In genomic region chr20:57683876-57684275, GRCh38 we compare ENCODE assay signal across 22 cellular contexts. TPM values are rescaled to one million over a fixed set of nuclear protein-coding genes. Genes with fewer than 3 reads are reported as not detected.
DNase-seq lines count a peak whose midpoint lies in the region; ATAC-seq, FAIRE-seq and TF ChIP-seq lines count a peak whose summit lies in the region.
"Had no signal": no experiment of that assay in that cellular context is flagged by ENCODE, and none has a peak within 500 bp of the region (broad histone marks: within the 10 kb centered on the region; RNA-seq: fewer than 3 reads in every experiment).

No MANE protein-coding gene starts in this region.

- no peak for TF ChIP-seq POLR2A in H1 (IDR thresholded peaks at IDR 0.05; ENCODE audit: control extremely low read depth in 1 of 2, low read depth in 2 of 2, low read length in 2 of 2)

- peak overlapping the region in 3 of 10 experiments; percentile 42 to 52 (median 47); a peak in 4 of 20 replicates for H3K4me3 ChIP-seq in BLaER1 treated with 17β-estradiol and CSF1 and Interleukin-3, amounts not matched to agents 10 nM and 100 nM
- H3K4me3 ChIP-seq in H1 (ENCODE audit: extremely low read depth in 1 of 4, insufficient read depth in 2 of 4, low read depth in 3 of 4, low read length in 4 of 4) (peak overlapping the region in 1 of 4 experiments; percentile 38; a peak in 2 of 8 replicates), neuronal stem cell (ENCODE audit: low read length in 2 of 2) (no peak overlapping the region)
- H3K4me3 ChIP-seq: GM23248, left ventricle myocardium inferior, suprapubic skin had no signal

- H2AFZ ChIP-seq in H1 (ENCODE audit: low read length) = no peak overlapping the region
- peak overlapping the region; percentile 15 for H2AFZ ChIP-seq in neuronal stem cell (ENCODE audit: low read length)
- H2AFZ ChIP-seq: GM23248 had no signal

- no peaks in the 10 kb centered on the region for H3K9me3 Mint-ChIP-seq in natural killer cell
- no peaks in the 10 kb centered on the region for H3K9me3 Mint-ChIP-seq in activated naive CD8-positive, alpha-beta T cell treated with anti-CD3 and anti-CD28 coated beads, Interleukin-2, amount 50 U/mL, for 24 hours
- H3K9me3 Mint-ChIP-seq: activated CD4-positive, alpha-beta T cell treated with anti-CD3 and anti-CD28 coated beads, Interleukin-2, amount 10 ng/mL, durations not matched to agents 24 days and 14 days; activated naive CD8-positive, alpha-beta T cell treated with anti-CD3 and anti-CD28 coated beads for 36 hours; activated T-helper 2 cell treated with anti-CD3 and anti-CD28 coated beads, Interferon-gamma antibody, Interleukin-2, Interleukin-4, amounts not matched to agents 10 μg/mL and 5 μg/mL and 100 μg/mL, durations not matched to agents 14 hours and 24 hours and 36 hours had no signal

- H3K4me1 Mint-ChIP-seq in natural killer cell = peaks cover 19 to 31% of the 10 kb centered on the region in 2 donors
- peaks cover 44% of the 10 kb centered on the region for H3K4me1 Mint-ChIP-seq in activated naive CD8-positive, alpha-beta T cell treated with anti-CD3 and anti-CD28 coated beads, Interleukin-2, amount 50 U/mL, for 24 hours

- H4K91ac ChIP-seq in H1 (replicated peaks; ENCODE audit: insufficient read length, low read length) (no peak overlapping the region), neuronal stem cell (ENCODE audit: low read depth, low read length, poor library complexity) (no peak overlapping the region)

- H2BK12ac ChIP-seq in H1 (ENCODE audit: low read depth, low read length) (no peak overlapping the region), neuronal stem cell (ENCODE audit: low read length) (no peak overlapping the region)

- H2BK15ac ChIP-seq in H1 (ENCODE audit: low read length) (no peak overlapping the region), neuronal stem cell (ENCODE audit: low read length) (no peak overlapping the region)

- H2BK120ac ChIP-seq in H1 (replicated peaks; ENCODE audit: low read depth, low read length) = no peak overlapping the region
- H2BK120ac ChIP-seq in neuronal stem cell (ENCODE audit: low read depth, low read length) = no peak overlapping the region

- H3K23ac ChIP-seq in H1 (ENCODE audit: insufficient read length) = no peak overlapping the region
- H3K23ac ChIP-seq in neuronal stem cell (ENCODE audit: low read depth, low read length, poor library complexity) = no peak overlapping the region

- H3K4me3 Mint-ChIP-seq in natural killer cell = no peak overlapping the region
- no peak overlapping the region for H3K4me3 Mint-ChIP-seq in activated naive CD8-positive, alpha-beta T cell treated with anti-CD3 and anti-CD28 coated beads, Interleukin-2, amount 50 U/mL, for 24 hours
- H3K4me3 Mint-ChIP-seq: activated CD4-positive, alpha-beta T cell treated with anti-CD3 and anti-CD28 coated beads, Interleukin-2, amount 10 ng/mL, durations not matched to agents 24 days and 14 days; activated naive CD8-positive, alpha-beta T cell treated with anti-CD3 and anti-CD28 coated beads for 36 hours had no signal

- ATAC-seq in HG03342 (IDR thresholded peaks at IDR 0.05; ENCODE audit: unreplicated experiment) (no peak), HG02938 (IDR thresholded peaks at IDR 0.05; ENCODE audit: unreplicated experiment) (no peak), natural killer cell (no peak)
- no peak for ATAC-seq in activated naive CD8-positive, alpha-beta T cell treated with anti-CD3 and anti-CD28 coated beads, Interleukin-2, amount 50 U/mL, for 24 hours

- TF ChIP-seq RAD21 in H1 (IDR thresholded peaks at IDR 0.05 in 1 of 2, conservative IDR thresholded peaks at IDR 0.05 in 1 of 2; ENCODE audit: low read depth in 2 of 2, low read length in 2 of 2) = no peak

- no peak for TF ChIP-seq EP300 in H1 (IDR thresholded peaks at IDR 0.05; ENCODE audit: borderline replicate concordance in 1 of 2, low read depth in 2 of 2, low read length in 2 of 2)

- H3K27me3 ChIP-seq in BLaER1 treated with 17β-estradiol and CSF1 and Interleukin-3, amounts not matched to agents 10 nM and 100 nM = peaks cover 0 to 100% (median 0%) of the 10 kb centered on the region in 11 experiments; a peak in 8 of 22 replicates
- H3K27me3 ChIP-seq in H1 (replicated peaks in 1 of 4; ENCODE audit: control insufficient read depth in 3 of 4, extremely low read depth in 1 of 4, insufficient read depth in 3 of 4, low read length in 3 of 4) (no peaks in the 10 kb centered on the region), neuronal stem cell (ENCODE audit: control insufficient read depth in 3 of 3, insufficient read depth in 3 of 3, low read depth in 1 of 3, low read length in 3 of 3) (peaks cover 0 to 11% (median 2%) of the 10 kb centered on the region in 3 experiments)
- H3K27me3 ChIP-seq: suprapubic skin had no signal

- 45% methylated on average over 12 of the region's 12 CpGs; no CpG with 5 or more reads in 1 of the 2 experiments for WGBS in H1 (ENCODE audit: extremely low coverage in 1 of 2, insufficient coverage in 1 of 2, insufficient read length in 1 of 2, insufficient replicate concordance in 2 of 2, low coverage in 1 of 2, low lambda C conversion rate in 2 of 2, missing lambda C conversion rate in 1 of 2), 2 experiments
- no CpG with 5 or more reads among the region's 12 CpGs for WGBS in neuronal stem cell (ENCODE audit: extremely low coverage in 2 of 2, insufficient read length in 2 of 2, insufficient replicate concordance in 1 of 2), 2 donors

- no peak overlapping the region for H4K5ac ChIP-seq in H1 (ENCODE audit: insufficient read length, low read depth, low read length)

- H4K8ac ChIP-seq in H1 (ENCODE audit: extremely low read depth, insufficient read depth, low read length) = no peak overlapping the region
- no peak overlapping the region for H4K8ac ChIP-seq in neuronal stem cell (ENCODE audit: low read depth, low read length)

- H3K23me2 ChIP-seq in H1 (ENCODE audit: low read depth, low read length) = no peaks in the 10 kb centered on the region

- H2AK5ac ChIP-seq in H1 (ENCODE audit: low read depth, low read length) (no peak overlapping the region; the same call in 1 of the 2 replicates), neuronal stem cell (ENCODE audit: low read depth, low read length) (no peak overlapping the region)

- no peak overlapping the region; the same call in 1 of the 2 replicates for H3K18ac ChIP-seq in H1 (ENCODE audit: extremely low read depth, low read length)
- H3K18ac ChIP-seq in neuronal stem cell (ENCODE audit: low read length) = no peak overlapping the region

- peak overlapping the region; percentile 65 to 98 (median 84); a peak in 21 of 22 replicates for H3K4me2 ChIP-seq in BLaER1 treated with 17β-estradiol and CSF1 and Interleukin-3, amounts not matched to agents 10 nM and 100 nM
- H3K4me2 ChIP-seq in H1 (ENCODE audit: insufficient read depth in 1 of 2, low read depth in 2 of 2, low read length in 2 of 2) (peak overlapping the region; percentile 39 to 59), neuronal stem cell (ENCODE audit: insufficient read depth, low read length, poor library complexity, severe bottlenecking) (no peak overlapping the region)

- H3K27ac Mint-ChIP-seq in natural killer cell = no peak overlapping the region
- no peak overlapping the region for H3K27ac Mint-ChIP-seq in activated naive CD8-positive, alpha-beta T cell treated with anti-CD3 and anti-CD28 coated beads, Interleukin-2, amount 50 U/mL, for 24 hours
- H3K27ac Mint-ChIP-seq: activated CD4-positive, alpha-beta T cell treated with anti-CD3 and anti-CD28 coated beads, Interleukin-2, amount 10 ng/mL, durations not matched to agents 24 days and 14 days; activated naive CD8-positive, alpha-beta T cell treated with anti-CD3 and anti-CD28 coated beads for 36 hours; activated T-helper 2 cell treated with anti-CD3 and anti-CD28 coated beads, Interferon-gamma antibody, Interleukin-2, Interleukin-4, amounts not matched to agents 10 μg/mL and 5 μg/mL and 100 μg/mL, durations not matched to agents 14 hours and 24 hours and 36 hours had no signal

- H3K36me3 ChIP-seq in BLaER1 treated with 17β-estradiol and CSF1 and Interleukin-3, amounts not matched to agents 10 nM and 100 nM = no peaks in the 10 kb centered on the region
- no peaks in the 10 kb centered on the region for H3K36me3 ChIP-seq in H1 (ENCODE audit: control insufficient read depth in 2 of 4, insufficient read depth in 4 of 4, low read length in 3 of 4)
- H3K36me3 ChIP-seq in neuronal stem cell (replicated peaks in 1 of 2; ENCODE audit: control insufficient read depth in 2 of 2, insufficient read depth in 2 of 2, low read length in 2 of 2) = no peaks in the 10 kb centered on the region
- H3K36me3 ChIP-seq: left ventricle myocardium inferior, suprapubic skin had no signal

- H4K20me1 ChIP-seq in BLaER1 treated with 17β-estradiol and CSF1 and Interleukin-3, amounts not matched to agents 10 nM and 100 nM = peaks cover 0 to 100% (median 91%) of the 10 kb centered on the region in 11 experiments; a peak in 20 of 22 replicates
- H4K20me1 ChIP-seq in H1 (replicated peaks in 1 of 2; ENCODE audit: control insufficient read depth in 1 of 2, insufficient read depth in 2 of 2, low read length in 2 of 2) = peaks cover 12 to 18% of the 10 kb centered on the region in 2 experiments

- no peak overlapping the region for H3K4ac ChIP-seq in H1 (replicated peaks; ENCODE audit: insufficient read length, low read depth, low read length)
- no peak overlapping the region for H3K4ac ChIP-seq in neuronal stem cell (ENCODE audit: low read length)

- CTCF ChIA-PET in H1 (lab: Charles Lee; ENCODE audit: partially characterized antibody) = interaction anchor here (1.0 to 5.0 kb wide), 9 partner anchors 10 to 496 kb away, joined by 3 to 28 read pairs (median 5); no protein-coding TSS in a partner anchor

- H2BK5ac ChIP-seq in H1 (ENCODE audit: low read depth, low read length) = no peak overlapping the region
- no peak overlapping the region for H2BK5ac ChIP-seq in neuronal stem cell (ENCODE audit: low read length)

- H3K27ac ChIP-seq in BLaER1 treated with 17β-estradiol and CSF1 and Interleukin-3, amounts not matched to agents 10 nM and 100 nM = peak overlapping the region in 6 of 11 experiments; percentile 53 to 86 (median 79); a peak in 10 of 22 replicates
- H3K27ac ChIP-seq in H1 (ENCODE audit: low read depth, low read length) (no peak overlapping the region), neuronal stem cell (replicated peaks; ENCODE audit: low read length) (no peak overlapping the region)
- H3K27ac ChIP-seq: GM23248, suprapubic skin had no signal

- peak overlapping the region in 6 of 11 experiments; percentile 19 to 80 (median 70); a peak in 10 of 22 replicates for H3K9ac ChIP-seq in BLaER1 treated with 17β-estradiol and CSF1 and Interleukin-3, amounts not matched to agents 10 nM and 100 nM
- H3K9ac ChIP-seq in H1 (replicated peaks in 1 of 4; ENCODE audit: extremely low read depth in 1 of 4, low read depth in 3 of 4, low read length in 3 of 4) (no peak overlapping the region), neuronal stem cell (ENCODE audit: low read depth, low read length, poor library complexity) (no peak overlapping the region)
- H3K9ac ChIP-seq: GM23248 had no signal

- no peaks in the 10 kb centered on the region for H3K36me3 Mint-ChIP-seq in natural killer cell
- no peaks in the 10 kb centered on the region for H3K36me3 Mint-ChIP-seq in activated naive CD8-positive, alpha-beta T cell treated with anti-CD3 and anti-CD28 coated beads, Interleukin-2, amount 50 U/mL, for 24 hours (ENCODE audit: low read depth)
- H3K36me3 Mint-ChIP-seq: activated naive CD8-positive, alpha-beta T cell treated with anti-CD3 and anti-CD28 coated beads for 36 hours had no signal

- intact Hi-C loops in natural killer cell (cut with micrococcal nuclease) = no loop called here

- H3K79me2 ChIP-seq in H1 (ENCODE audit: control insufficient read depth in 1 of 2, insufficient read depth in 2 of 2, low read length in 2 of 2) = peaks cover 4 to 66% of the 10 kb centered on the region in 2 experiments; a peak in 3 of 4 replicates

- no peak for FAIRE-seq in H1 (lab: Jason Lieb, UNC)
- FAIRE-seq: colon, TTC549 had no signal

- peaks cover 6 to 21% of the 10 kb centered on the region in 2 donors for H3K27me3 Mint-ChIP-seq in natural killer cell (ENCODE audit: low read depth in 2 of 2)
- no peaks in the 10 kb centered on the region for H3K27me3 Mint-ChIP-seq in activated naive CD8-positive, alpha-beta T cell treated with anti-CD3 and anti-CD28 coated beads, Interleukin-2, amount 50 U/mL, for 24 hours
- H3K27me3 Mint-ChIP-seq: activated naive CD8-positive, alpha-beta T cell treated with anti-CD3 and anti-CD28 coated beads for 36 hours had no signal

- H3K9me3 ChIP-seq in BLaER1 treated with 17β-estradiol and CSF1 and Interleukin-3, amounts not matched to agents 10 nM and 100 nM (replicated peaks in 1 of 11) = no peaks in the 10 kb centered on the region
- H3K9me3 ChIP-seq in H1 (ENCODE audit: insufficient read depth in 2 of 2, low read depth in 1 of 2, low read length in 1 of 2) (no peaks in the 10 kb centered on the region), neuronal stem cell (replicated peaks in 1 of 2; ENCODE audit: control insufficient read depth in 2 of 2, insufficient read depth in 1 of 2, low read depth in 1 of 2, low read length in 2 of 2) (no peaks in the 10 kb centered on the region)
- H3K9me3 ChIP-seq: left ventricle myocardium inferior, suprapubic skin had no signal

- POLR2A ChIA-PET in H1 (lab: Charles Lee; ENCODE audit: partially characterized antibody) = interaction anchor here (1.4 to 2.3 kb wide), 3 partner anchors 13 to 27 kb away, joined by 4 to 9 read pairs (median 8); partner anchors contain the start of gene PMEPA1

- no peak overlapping the region for H3K14ac ChIP-seq in H1 (ENCODE audit: insufficient read length)
- H3K14ac ChIP-seq in neuronal stem cell (ENCODE audit: low read length) = no peak overlapping the region

- peak; percentile 49 for DNase-seq in NCI-H69 (lab: John Stamatoyannopoulos, UW)
- DNase-seq in H1 (ENCODE audit: low read depth in 1 of 2, low spot score in 2 of 2) = no peak
- DNase-seq in neuronal stem cell (ENCODE audit: low spot score) = no peak
- no peak for DNase-seq in natural killer cell
- no peak for DNase-seq in activated naive CD8-positive, alpha-beta T cell treated with anti-CD3 and anti-CD28 coated beads, Interleukin-2, amount 50 U/mL, for 24 hours
- DNase-seq: activated CD4-positive, alpha-beta T cell treated with anti-CD3 and anti-CD28 coated beads, Interleukin-2, amount 10 ng/mL, durations not matched to agents 24 days and 14 days; activated naive CD8-positive, alpha-beta T cell treated with anti-CD3 and anti-CD28 coated beads for 36 hours; GM23248; KG1; left ventricle myocardium inferior; midbrain; NCI-H187 treated with DMSO at 0.1 percent for 48 hours; NCI-H446; Right ventricle myocardium superior; SW 1271 had no signal

- no peak for TF ChIP-seq CTCF in H1 (IDR thresholded peaks at IDR 0.05; ENCODE audit: control extremely low read depth in 1 of 3, insufficient read depth in 1 of 3, low read depth in 1 of 3, low read length in 3 of 3)
- TF ChIP-seq CTCF in natural killer cell (IDR thresholded peaks at IDR 0.05) = no peak

- no peak overlapping the region for H2BK20ac ChIP-seq in H1 (ENCODE audit: low read length)

- no peak overlapping the region for H3K56ac ChIP-seq in H1 (replicated peaks; ENCODE audit: insufficient read length, low read depth, low read length)

- H3K79me1 ChIP-seq in H1 (ENCODE audit: low read depth, low read length) (peaks cover 29% of the 10 kb centered on the region), neuronal stem cell (ENCODE audit: low read depth, low read length) (no peaks in the 10 kb centered on the region)

- peaks cover 84 to 100% (median 100%) of the 10 kb centered on the region in 10 experiments for H3K4me1 ChIP-seq in BLaER1 treated with 17β-estradiol and CSF1 and Interleukin-3, amounts not matched to agents 10 nM and 100 nM
- H3K4me1 ChIP-seq in H1 (replicated peaks in 1 of 4; ENCODE audit: control insufficient read depth in 3 of 4, insufficient read depth in 4 of 4, low read length in 3 of 4) = peaks cover 9 to 44% (median 18%) of the 10 kb centered on the region in 4 experiments
- H3K4me1 ChIP-seq in neuronal stem cell (ENCODE audit: control insufficient read depth in 2 of 2, insufficient read depth in 1 of 2, low read depth in 1 of 2, low read length in 2 of 2) = peaks cover 15 to 28% of the 10 kb centered on the region in 2 donors

RNA-seq across cellular contexts. Expression of gene PMEPA1, which starts 25.9 kb away (rescaled TPM):
- total RNA-seq in H1 (2021; fragmentation: NEBNext Ultra II Directional; extraction: Animal tissue kit (Norgen Biotek cat#: 25700)) = 20.0 and 20.5 TPM in 2 replicates
- 12.7 and 18.1 TPM in 2 replicates for polyA plus RNA-seq in H1 (2011; rRNA removed)
- polyA plus RNA-seq in H1 (2011; cell fraction: cytosol; rRNA removed) = 10.3 TPM
- polyA plus RNA-seq in H1 (2011; cell fraction: nucleus; rRNA removed) = 21.0 TPM
- 3.8 to 11.4 TPM (median 10.2 TPM) in 4 replicates for polyA plus RNA-seq in H1 (2012, experiment 1 of 2)
- 7.9 TPM for polyA plus RNA-seq in H1 (2012, experiment 2 of 2)
- polyA plus RNA-seq in H1 (2013, experiment 1 of 2) = 17.9 TPM
- polyA plus RNA-seq in H1 (2013, experiment 2 of 2) = 19.1 TPM
- 5.6 and 6.0 TPM in 2 replicates for polyA minus RNA-seq in H1 (2011; rRNA and poly(A)+ RNA removed)
- 15.3 TPM for polyA minus RNA-seq in H1 (2011; cell fraction: cytosol; rRNA and poly(A)+ RNA removed)
- polyA minus RNA-seq in H1 (2011; cell fraction: nucleus; rRNA and poly(A)+ RNA removed) = 12.0 TPM
- 0.10 TPM for polyA plus RNA-seq in neuronal stem cell (2013, experiment 1 of 2)
- 0.08 TPM for polyA plus RNA-seq in neuronal stem cell (2013, experiment 2 of 2)
- total RNA-seq in natural killer cell = 1 to 10 TPM; 1.2 to 5.9 (median 2.4) TPM

Comparison
In these comparisons a context has a peak if more than half of its experiments do, and no peak if none do; other contexts are left out.
1. H3K27ac ChIP-seq: peak in BLaER1 treated with 17β-estradiol and CSF1 and Interleukin-3, amounts not matched to agents 10 nM and 100 nM (6 of 11); none in H1 (single experiment) and neuronal stem cell (single experiment).
2. H3K9ac ChIP-seq: peak in BLaER1 treated with 17β-estradiol and CSF1 and Interleukin-3, amounts not matched to agents 10 nM and 100 nM (6 of 11); none in H1 (0 of 4) and neuronal stem cell (single experiment).